ENCODE assay signal across 32 cellular contexts in the genomic region with DNA sequence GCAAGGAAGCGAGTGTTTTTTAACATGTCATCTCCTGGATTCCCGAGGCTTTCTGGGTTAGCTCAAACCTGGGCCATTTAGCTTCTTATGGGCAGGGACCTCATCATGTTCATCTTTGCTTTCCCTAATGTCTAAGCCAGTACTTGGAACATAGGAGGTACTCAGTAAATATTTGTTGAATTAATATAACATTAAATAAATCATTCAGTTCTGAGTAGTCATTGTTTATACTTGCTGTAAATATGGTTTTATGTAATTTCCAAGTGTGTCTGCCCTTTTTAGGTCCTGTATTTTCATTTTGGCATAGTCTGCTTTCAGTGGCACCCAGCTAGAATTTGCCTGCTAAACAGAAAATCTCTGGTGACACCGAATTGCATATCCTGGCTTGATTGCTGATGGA.
DNase-seq lines count a peak whose midpoint lies in the region; ATAC-seq, FAIRE-seq and TF ChIP-seq lines count a peak whose summit lies in the region.
"Had no signal": no experiment of that assay in that cellular context is flagged by ENCODE, and none has a peak within 500 bp of the region (broad histone marks: within the 10 kb centered on the region; RNA-seq: fewer than 3 reads in every experiment).

No MANE protein-coding gene starts in this region.

- no peak overlapping the region for H3K14ac ChIP-seq in H1 (ENCODE audit: insufficient read length)

- POLR2A ChIA-PET in H1 (lab: Charles Lee; ENCODE audit: partially characterized antibody) = interaction anchor here (1.1 to 1.5 kb wide), 2 partner anchors 10 to 345 kb away, joined by 3 read pairs; a partner anchor contains a TSS

- no peaks in the 10 kb centered on the region for H4K20me1 ChIP-seq in H1 (replicated peaks in 1 of 2; ENCODE audit: control insufficient read depth in 1 of 2, insufficient read depth in 2 of 2, low read length in 2 of 2)

- no peak overlapping the region for H3K9ac ChIP-seq in H1 (replicated peaks in 1 of 4; ENCODE audit: extremely low read depth in 1 of 4, low read depth in 3 of 4, low read length in 3 of 4)

- H2BK5ac ChIP-seq in H1 (ENCODE audit: low read depth, low read length) = no peak overlapping the region

- H3K27me3 Mint-ChIP-seq in nephron progenitor cell (ENCODE audit: low read depth, poor library complexity) = no peaks in the 10 kb centered on the region
- H3K27me3 Mint-ChIP-seq: activated CD4-positive, alpha-beta memory T cell treated with anti-CD3 and anti-CD28 coated beads for 36 hours; natural killer cell treated with Interleukin-12 subunit alpha and Interleukin-12 subunit beta and Interleukin-15 and Interleukin-18, amount 100 ng/mL, for 72 hours; T-helper 17 cell had no signal

- TF ChIP-seq EP300 in H1 (IDR thresholded peaks at IDR 0.05; ENCODE audit: borderline replicate concordance in 1 of 2, low read depth in 2 of 2, low read length in 2 of 2) = no peak

- TF ChIP-seq CTCF in H1 (IDR thresholded peaks at IDR 0.05; ENCODE audit: control extremely low read depth in 1 of 3, insufficient read depth in 1 of 3, low read depth in 1 of 3, low read length in 3 of 3) = no peak
- TF ChIP-seq CTCF in nephron progenitor cell (IDR thresholded peaks at IDR 0.05) = no peak

- no peaks in the 10 kb centered on the region for H3K23me2 ChIP-seq in H1 (ENCODE audit: low read depth, low read length)

- no peak for TF ChIP-seq RAD21 in H1 (IDR thresholded peaks at IDR 0.05 in 1 of 2, conservative IDR thresholded peaks at IDR 0.05 in 1 of 2; ENCODE audit: low read depth in 2 of 2, low read length in 2 of 2)

- H3K56ac ChIP-seq in H1 (replicated peaks; ENCODE audit: insufficient read length, low read depth, low read length) = no peak overlapping the region

- no peak overlapping the region for H3K4me2 ChIP-seq in H1 (ENCODE audit: insufficient read depth in 1 of 2, low read depth in 2 of 2, low read length in 2 of 2)

- no peaks in the 10 kb centered on the region for H3K9me3 ChIP-seq in H1 (ENCODE audit: insufficient read depth in 2 of 2, low read depth in 1 of 2, low read length in 1 of 2)
- H3K9me3 ChIP-seq: lower lobe of right lung, ovary, spleen, thoracic aorta had no signal

- H3K27ac Mint-ChIP-seq in nephron progenitor cell = peak overlapping the region; percentile 42
- H3K27ac Mint-ChIP-seq: activated CD4-positive, alpha-beta memory T cell treated with anti-CD3 and anti-CD28 coated beads for 36 hours; activated T-cell treated with anti-CD3 and anti-CD28 coated beads, Interleukin-2, amount 50 U/mL, for 72 hours; HFFc6; natural killer cell treated with Interleukin-12 subunit alpha and Interleukin-12 subunit beta and Interleukin-15 and Interleukin-18, amount 100 ng/mL, for 72 hours; T-helper 17 cell had no signal

- H3K79me1 ChIP-seq in H1 (ENCODE audit: low read depth, low read length) = no peaks in the 10 kb centered on the region

- peak overlapping the region; percentile 50; the same call in 1 of the 2 replicates for H2BK20ac ChIP-seq in H1 (ENCODE audit: low read length)

- FAIRE-seq in H1 (lab: Jason Lieb, UNC) = no peak

- H3K27me3 ChIP-seq in H1 (replicated peaks in 1 of 4; ENCODE audit: control insufficient read depth in 3 of 4, extremely low read depth in 1 of 4, insufficient read depth in 3 of 4, low read length in 3 of 4) = no peaks in the 10 kb centered on the region
- H3K27me3 ChIP-seq: foreskin keratinocyte, ovary, spleen had no signal

- peaks cover 43% of the 10 kb centered on the region for H3K4me1 Mint-ChIP-seq in nephron progenitor cell

- H3K23ac ChIP-seq in H1 (ENCODE audit: insufficient read length) = no peak overlapping the region

- no peak overlapping the region for H3K18ac ChIP-seq in H1 (ENCODE audit: extremely low read depth, low read length)

- H3K4me3 Mint-ChIP-seq in nephron progenitor cell = no peak overlapping the region
- H3K4me3 Mint-ChIP-seq: activated CD4-positive, alpha-beta memory T cell treated with anti-CD3 and anti-CD28 coated beads for 36 hours; activated T-cell treated with anti-CD3 and anti-CD28 coated beads, Interleukin-2, amount 50 U/mL, for 72 hours; HFFc6; natural killer cell treated with Interleukin-12 subunit alpha and Interleukin-12 subunit beta and Interleukin-15 and Interleukin-18, amount 100 ng/mL, for 72 hours; T-helper 17 cell had no signal

- H2BK15ac ChIP-seq in H1 (ENCODE audit: low read length) = 0 out of 2 replicates have a peak overlapping the region, but pooled peaks have one; percentile 20

- no peak overlapping the region for H3K4me3 ChIP-seq in H1 (ENCODE audit: extremely low read depth in 1 of 4, insufficient read depth in 2 of 4, low read depth in 3 of 4, low read length in 4 of 4)
- H3K4me3 ChIP-seq in urinary bladder (ENCODE audit: low read depth, low read length) = no peak overlapping the region
- H3K4me3 ChIP-seq: lower lobe of right lung, ovary, spleen, thoracic aorta had no signal

- ATAC-seq in HG03378 (IDR thresholded peaks at IDR 0.05; ENCODE audit: unreplicated experiment) = no peak
- ATAC-seq: activated CD4-positive, CD25-positive, alpha-beta regulatory T cell treated with anti-CD3 and anti-CD28 coated beads, Interleukin-2, amount 50 U/mL, for 24 hours; activated T-cell treated with anti-CD3 and anti-CD28 coated beads, Interleukin-2, amount 50 U/mL, for 72 hours; foreskin keratinocyte; lower lobe of right lung; natural killer cell treated with Interleukin-12 subunit alpha and Interleukin-12 subunit beta and Interleukin-15 and Interleukin-18, amount 100 ng/mL, for 72 hours; Panc1; stimulated activated naive CD8-positive, alpha-beta T cell treated with anti-CD3 and anti-CD28 coated beads, Interleukin-15, Interleukin-2, amounts not matched to agents 100 U/mL and 50 U/mL, for 24 hours; T-helper 17 cell had no signal

- H3K79me2 ChIP-seq in H1 (ENCODE audit: control insufficient read depth in 1 of 2, insufficient read depth in 2 of 2, low read length in 2 of 2) = no peaks in the 10 kb centered on the region

- H2AK5ac ChIP-seq in H1 (ENCODE audit: low read depth, low read length) = no peak overlapping the region

- CTCF ChIA-PET in H1 (lab: Charles Lee; ENCODE audit: partially characterized antibody) = interaction anchor here (0.6 to 1.3 kb wide), 7 partner anchors 10 to 371 kb away, joined by 3 to 4 read pairs (median 3); no protein-coding TSS in a partner anchor

- WGBS in H1 (ENCODE audit: extremely low coverage in 1 of 2, insufficient coverage in 1 of 2, insufficient read length in 1 of 2, insufficient replicate concordance in 2 of 2, low coverage in 1 of 2, low lambda C conversion rate in 2 of 2, missing lambda C conversion rate in 1 of 2), 2 experiments = 88% methylated on average over 3 of the region's 3 CpGs; no CpG with 5 or more reads in 1 of the 2 experiments
- 50% methylated on average over 3 of the region's 3 CpGs for WGBS in urinary bladder

- H4K8ac ChIP-seq in H1 (ENCODE audit: extremely low read depth, insufficient read depth, low read length) = no peak overlapping the region

- no peak for TF ChIP-seq POLR2A in H1 (IDR thresholded peaks at IDR 0.05; ENCODE audit: control extremely low read depth in 1 of 2, low read depth in 2 of 2, low read length in 2 of 2)

- H3K27ac ChIP-seq in H1 (ENCODE audit: low read depth, low read length) = no peak overlapping the region
- H3K27ac ChIP-seq in urinary bladder (ENCODE audit: low read depth) = peak overlapping the region; percentile 83
- H3K27ac ChIP-seq: C4-2B, foreskin keratinocyte, lower lobe of right lung, ovary, spleen, thoracic aorta had no signal

- H3K9me3 Mint-ChIP-seq in nephron progenitor cell = peaks cover 4% of the 10 kb centered on the region
- H3K9me3 Mint-ChIP-seq: activated CD4-positive, alpha-beta memory T cell treated with anti-CD3 and anti-CD28 coated beads for 36 hours; activated T-cell treated with anti-CD3 and anti-CD28 coated beads, Interleukin-2, amount 50 U/mL, for 72 hours; HFFc6; natural killer cell treated with Interleukin-12 subunit alpha and Interleukin-12 subunit beta and Interleukin-15 and Interleukin-18, amount 100 ng/mL, for 72 hours had no signal

- no peak overlapping the region for H4K91ac ChIP-seq in H1 (replicated peaks; ENCODE audit: insufficient read length, low read length)

- no peak overlapping the region for H4K5ac ChIP-seq in H1 (ENCODE audit: insufficient read length, low read depth, low read length)

- peaks cover 4% of the 10 kb centered on the region for H3K36me3 Mint-ChIP-seq in nephron progenitor cell (ENCODE audit: low read depth)
- H3K36me3 Mint-ChIP-seq: natural killer cell treated with Interleukin-12 subunit alpha and Interleukin-12 subunit beta and Interleukin-15 and Interleukin-18, amount 100 ng/mL, for 72 hours had no signal

- no peak overlapping the region for H3K4ac ChIP-seq in H1 (replicated peaks; ENCODE audit: insufficient read length, low read depth, low read length)

- H3K36me3 ChIP-seq in H1 (ENCODE audit: control insufficient read depth in 2 of 4, insufficient read depth in 4 of 4, low read length in 3 of 4) (no peaks in the 10 kb centered on the region), urinary bladder (ENCODE audit: insufficient read depth) (no peaks in the 10 kb centered on the region)
- H3K36me3 ChIP-seq: lower lobe of right lung, ovary, spleen, thoracic aorta had no signal

- peak overlapping the region; percentile 2 for H2BK120ac ChIP-seq in H1 (replicated peaks; ENCODE audit: low read depth, low read length)

- peaks cover 0 to 12% (median 9%) of the 10 kb centered on the region in 4 experiments; a peak in 5 of 7 replicates for H3K4me1 ChIP-seq in H1 (replicated peaks in 1 of 4; ENCODE audit: control insufficient read depth in 3 of 4, insufficient read depth in 4 of 4, low read length in 3 of 4)
- H3K4me1 ChIP-seq in urinary bladder (ENCODE audit: insufficient read depth) = peaks cover 2% of the 10 kb centered on the region
- H3K4me1 ChIP-seq: foreskin keratinocyte had no signal

- no peak overlapping the region for H2BK12ac ChIP-seq in H1 (ENCODE audit: low read depth, low read length)

- no peak overlapping the region for H2AFZ ChIP-seq in H1 (ENCODE audit: low read length)

- DNase-seq in HCEC 1CT (peak; percentile 32), H1 (ENCODE audit: low read depth in 1 of 2, low spot score in 2 of 2) (no peak), nephron progenitor cell (no peak), middle frontal gyrus (ENCODE audit: extremely low spot score, low spot score) (no peak), NCI-H345 treated with DMSO at 0.1 percent for 48 hours (lab: John Stamatoyannopoulos, UW; ENCODE audit: unreplicated experiment) (no peak)
- DNase-seq: activated CD4-positive, alpha-beta memory T cell treated with anti-CD3 and anti-CD28 coated beads for 36 hours; activated T-cell treated with anti-CD3 and anti-CD28 coated beads, Interleukin-2, amount 50 U/mL, for 72 hours; central memory CD4-positive, alpha-beta T cell; COR-L47; DMS79 treated with DMSO at 0.1 percent for 48 hours; foreskin keratinocyte; GDM1; HFFc6; KBM-7; lower lobe of right lung; MM.1S; NCI-H1417 treated with DMSO at 0.1 percent for 48 hours; NCI-H345; NCI-H748 treated with DMSO at 0.1 percent for 48 hours; ovary; SHP77; spleen; stimulated activated CD4-positive, alpha-beta T cell treated with anti-CD3 and anti-CD28 coated beads, Interleukin-2, amount 100 ng/mL, for 24 hours; stimulated activated naive CD8-positive, alpha-beta T cell treated with anti-CD3 and anti-CD28 coated beads, Interleukin-15, Interleukin-2, amounts not matched to agents 100 U/mL and 50 U/mL, for 24 hours; T-helper 17 cell had no signal

TF ChIP-seq in H1, 55 proteins besides CTCF, POLR2A, EP300 and RAD21 (continues in another document):
- no peak for TF ChIP-seq TAF1 (IDR thresholded peaks at IDR 0.05; ENCODE audit: low read depth, low read length)
